In the genomic region with DNA sequence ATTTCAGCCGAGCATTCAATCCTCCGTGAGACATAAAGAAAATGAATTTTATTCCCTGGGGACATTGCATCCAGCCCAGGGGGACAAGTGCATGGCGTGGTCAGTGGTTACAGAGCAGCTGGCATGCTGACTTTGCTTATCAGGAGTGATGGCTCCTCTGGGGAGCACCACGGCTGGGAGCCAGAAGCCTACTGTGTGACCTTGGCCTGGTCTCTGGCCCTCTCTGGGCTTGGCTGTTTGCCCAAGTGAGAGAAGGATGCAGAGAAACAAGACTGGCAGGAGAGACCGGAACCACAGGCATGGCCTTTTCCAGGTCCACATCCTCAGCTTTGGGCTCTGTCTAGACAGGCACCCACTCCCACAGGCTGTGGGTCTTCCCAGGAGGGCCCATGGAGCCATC, we compare ENCODE assay signal across 26 cellular contexts.
DNase-seq lines count a peak whose midpoint lies in the region; ATAC-seq, FAIRE-seq and TF ChIP-seq lines count a peak whose summit lies in the region.
"Had no signal": no experiment of that assay in that cellular context is flagged by ENCODE, and none has a peak within 500 bp of the region (broad histone marks: within the 10 kb centered on the region; RNA-seq: fewer than 3 reads in every experiment).

No MANE protein-coding gene starts in this region.

- WGBS in HepG2 (ENCODE audit: low lambda C conversion rate) = 4% methylated on average over 4 of the region's 5 CpGs
- WGBS in right lobe of liver (ENCODE audit: insufficient coverage, low coverage, low lambda C conversion rate, missing lambda C conversion rate) = 40% methylated on average over 1 of the region's 5 CpGs
- WGBS in GM23248 (ENCODE audit: low coverage in 1 of 2, low lambda C conversion rate in 2 of 2, missing lambda C conversion rate in 2 of 2), 2 experiments = 48 to 53% methylated on average over 5 of the region's 5 CpGs

- TF ChIP-seq RAD21 in HepG2 (CRISPR knock-in tag; IDR thresholded peaks at IDR 0.05) = no peak

- H3K9me3 ChIP-seq in HepG2 (ENCODE audit: low read length) = no peaks in the 10 kb centered on the region
- H3K9me3 ChIP-seq in right lobe of liver = no peaks in the 10 kb centered on the region
- no peaks in the 10 kb centered on the region for H3K9me3 ChIP-seq in kidney (ENCODE audit: control insufficient read depth in 1 of 2, low read length in 2 of 2)
- no peaks in the 10 kb centered on the region for H3K9me3 ChIP-seq in effector memory CD4-positive, alpha-beta T cell (ENCODE audit: control insufficient read depth, low read length)
- no peaks in the 10 kb centered on the region for H3K9me3 ChIP-seq in GM23248 (ENCODE audit: low read depth)
- H3K9me3 ChIP-seq: SJSA1 had no signal

- H4K20me1 ChIP-seq in HepG2 (ENCODE audit: insufficient read depth, low read length) (no peaks in the 10 kb centered on the region), GM23248 (ENCODE audit: insufficient read depth) (no peaks in the 10 kb centered on the region)

- H3K27ac ChIP-seq in HepG2 (ENCODE audit: extremely low read length, insufficient read depth, low read length) (no peak overlapping the region), right lobe of liver (no peak overlapping the region), kidney (ENCODE audit: low read depth in 2 of 2, low read length in 2 of 2) (no peak overlapping the region), GM23248 (no peak overlapping the region)
- no peak overlapping the region for H3K27ac ChIP-seq in effector memory CD4-positive, alpha-beta T cell (ENCODE audit: insufficient read depth, low read length, poor library complexity, severe bottlenecking)
- H3K27ac ChIP-seq: KMS-11, PC-9, SJSA1 had no signal

- ATAC-seq in HepG2 (no peak), right lobe of liver (no peak), HG03565 (IDR thresholded peaks at IDR 0.05; ENCODE audit: unreplicated experiment) (no peak)
- ATAC-seq: Right ventricle myocardium inferior had no signal

- H3K4me2 ChIP-seq in HepG2 (ENCODE audit: low read depth, low read length) (no peak overlapping the region), GM23248 (ENCODE audit: unreplicated experiment) (no peak overlapping the region)
- H3K4me2 ChIP-seq: KMS-11, PC-9 had no signal

- H3K27me3 ChIP-seq in HepG2 (ENCODE audit: control insufficient read depth in 1 of 2, insufficient read depth in 2 of 2, low read length in 2 of 2) = peaks cover 4 to 40% of the 10 kb centered on the region in 2 experiments; a peak in 4 of 5 replicates
- H3K27me3 ChIP-seq in right lobe of liver = no peaks in the 10 kb centered on the region
- no peaks in the 10 kb centered on the region for H3K27me3 ChIP-seq in effector memory CD4-positive, alpha-beta T cell (replicated peaks; ENCODE audit: control insufficient read depth, insufficient read depth, low read length, poor library complexity, severe bottlenecking)
- H3K27me3 ChIP-seq in GM23248 (replicated peaks; ENCODE audit: insufficient read depth) = peaks cover 34% of the 10 kb centered on the region

- no TSS peak for BruUV-seq in HepG2 (replicated peaks; lab: Mats Ljungman, UMichigan)

- H3K9me2 ChIP-seq in GM23248 (ENCODE audit: insufficient read depth) = no peaks in the 10 kb centered on the region

- H3K9ac ChIP-seq in HepG2 (ENCODE audit: insufficient read depth, low read depth, low read length) = no peak overlapping the region
- no peak overlapping the region for H3K9ac ChIP-seq in kidney (ENCODE audit: low read length in 2 of 2)
- H3K9ac ChIP-seq in GM23248 = no peak overlapping the region
- H3K9ac ChIP-seq: KMS-11 had no signal

- no peak for TF ChIP-seq EP300 in HepG2 (IDR thresholded peaks at IDR 0.05; ENCODE audit: low read depth in 2 of 2, low read length in 2 of 2)
- TF ChIP-seq EP300 in HepG2 (CRISPR knock-in tag; IDR thresholded peaks at IDR 0.05; ENCODE audit: borderline replicate concordance) = no peak

- CTCF ChIA-PET in HepG2 (lab: Yijun Ruan, JAX; ENCODE audit: low intra/inter-chr PET ratio, low total read pairs) = no interaction called here

- H2AFZ ChIP-seq in HepG2 (ENCODE audit: low read length) (no peak overlapping the region), GM23248 (no peak overlapping the region)
- H2AFZ ChIP-seq: PC-9 had no signal

- H3K79me2 ChIP-seq in HepG2 (ENCODE audit: insufficient read depth, low read length) = no peaks in the 10 kb centered on the region
- no peaks in the 10 kb centered on the region for H3K79me2 ChIP-seq in GM23248 (ENCODE audit: insufficient read depth)

- TF ChIP-seq POLR2A in HepG2 (IDR thresholded peaks at IDR 0.05; ENCODE audit: insufficient read depth in 1 of 2, low read depth in 2 of 2, low read length in 2 of 2) (no peak), right lobe of liver (IDR thresholded peaks at IDR 0.05) (no peak)

- no peak for DNase-seq in HepG2 (ENCODE audit: low spot score)
- DNase-seq in right lobe of liver = no peak
- DNase-seq in cerebellar cortex (ENCODE audit: low spot score) = peak; percentile 21
- DNase-seq in kidney = peak; percentile 49
- no peak for DNase-seq in effector memory CD4-positive, alpha-beta T cell
- DNase-seq in activated CD4-positive, CD25-positive, alpha-beta regulatory T cell (lab: John Stamatoyannopoulos, UW) = no peak
- DNase-seq in GM23248 = no peak
- DNase-seq: 8988T; ACHN; CD4-positive, alpha-beta T cell; H7; IMR-90; NCI-H1092; NCI-H1436 treated with DMSO at 0.1 percent for 48 hours; NCI-H187 treated with DMSO at 0.1 percent for 48 hours; NCI-H2171 treated with DMSO at 0.1 percent for 48 hours; NCI-H345; NCI-H510A treated with DMSO at 0.1 percent for 48 hours; NCI-H774; PC-9 had no signal

- in situ Hi-C loops in HepG2 (cut with HindIII; ENCODE audit: extremely low pct_ligation_motif_present, low pct_unique_long_range_greater_than_20kb) = no loop called here
- in situ Hi-C loops in GM23248 (cut with MboI) = no loop called here

- POLR2A ChIA-PET in HepG2 (lab: Yijun Ruan, JAX) = no interaction called here

- H3K4me3 ChIP-seq in HepG2 (replicated peaks in 1 of 3; ENCODE audit: insufficient read depth in 1 of 3, low read depth in 2 of 3, low read length in 3 of 3) (no peak overlapping the region), right lobe of liver (no peak overlapping the region), kidney (ENCODE audit: low read length in 2 of 2) (no peak overlapping the region), GM23248 (no peak overlapping the region)
- H3K4me3 ChIP-seq in effector memory CD4-positive, alpha-beta T cell (ENCODE audit: insufficient read depth, low read depth, low read length, poor library complexity, severe bottlenecking) = no peak overlapping the region
- H3K4me3 ChIP-seq: PC-9, SJSA1 had no signal

- H3F3A ChIP-seq in GM23248 (ENCODE audit: insufficient read depth) = no peaks in the 10 kb centered on the region

- no peaks in the 10 kb centered on the region for H3K36me3 ChIP-seq in HepG2 (replicated peaks in 1 of 2; ENCODE audit: control insufficient read depth in 1 of 2, insufficient read depth in 2 of 2, low read length in 2 of 2)
- no peaks in the 10 kb centered on the region for H3K36me3 ChIP-seq in right lobe of liver
- H3K36me3 ChIP-seq in kidney (ENCODE audit: control insufficient read depth in 1 of 2, insufficient read depth in 2 of 2, low read length in 2 of 2) = no peaks in the 10 kb centered on the region
- no peaks in the 10 kb centered on the region for H3K36me3 ChIP-seq in effector memory CD4-positive, alpha-beta T cell (ENCODE audit: control insufficient read depth, insufficient read depth, low read length)
- H3K36me3 ChIP-seq in GM23248 (ENCODE audit: low read depth) = no peaks in the 10 kb centered on the region
- H3K36me3 ChIP-seq: SJSA1 had no signal

- no peaks in the 10 kb centered on the region for H3K4me1 ChIP-seq in HepG2 (ENCODE audit: insufficient read depth, low read length)
- no peaks in the 10 kb centered on the region for H3K4me1 ChIP-seq in right lobe of liver
- peaks cover 0 to 4% of the 10 kb centered on the region in 2 donors for H3K4me1 ChIP-seq in kidney (ENCODE audit: control insufficient read depth in 1 of 2, insufficient read depth in 1 of 2, low read depth in 1 of 2, low read length in 2 of 2)
- no peaks in the 10 kb centered on the region for H3K4me1 ChIP-seq in effector memory CD4-positive, alpha-beta T cell (ENCODE audit: control insufficient read depth, insufficient read depth, low read length, poor library complexity, severe bottlenecking)
- no peaks in the 10 kb centered on the region for H3K4me1 ChIP-seq in GM23248 (ENCODE audit: insufficient read depth)
- H3K4me1 ChIP-seq: SJSA1 had no signal

- intact Hi-C loops in HepG2 (cut with micrococcal nuclease; ENCODE audit: unreplicated experiment) = no loop called here
- intact Hi-C loops in right lobe of liver (cut with DNase I) = no loop called here
- intact Hi-C loops in kidney (cut with DNase I) = no loop called here

- TF ChIP-seq CTCF in HepG2 (CRISPR knock-in tag; IDR thresholded peaks at IDR 0.05) (no peak), right lobe of liver (IDR thresholded peaks at IDR 0.05) (no peak), kidney (IDR thresholded peaks at IDR 0.05; ENCODE audit: borderline replicate concordance, extremely low read depth, insufficient read depth) (no peak)

- FAIRE-seq in HepG2 (lab: Jason Lieb, UNC) (no peak), kidney (lab: Jason Lieb, UNC) (no peak)
- FAIRE-seq: D721Med, GM19239 had no signal

TF ChIP-seq in HepG2, 621 proteins besides CTCF, POLR2A, EP300 and RAD21:
- TF ChIP-seq ZNF263 (CRISPR knock-in tag; IDR thresholded peaks at IDR 0.05) (0 out of 2 replicates have a peak, but pooled peaks have one; percentile 51), ZMYM2 (CRISPR knock-in tag; IDR thresholded peaks at IDR 0.05) (no peak), NFIC (IDR thresholded peaks at IDR 0.05; ENCODE audit: low read length) (no peak), ZNF768 (CRISPR knock-in tag; IDR thresholded peaks at IDR 0.05) (peak; percentile 89), ZNF441 (CRISPR knock-in tag; IDR thresholded peaks at IDR 0.05; ENCODE audit: borderline replicate concordance) (no peak)

Comparison
In these comparisons a context has a peak if more than half of its experiments do, and no peak if none do; other contexts are left out.
1. DNase-seq: peak in cerebellar cortex (single experiment) and kidney (single experiment); none in HepG2 (single experiment), right lobe of liver (0 of 3), effector memory CD4-positive, alpha-beta T cell (0 of 3), activated CD4-positive, CD25-positive, alpha-beta regulatory T cell (0 of 4) and GM23248 (single experiment).